Comparison of ENCODE assay signal across 1 cellular context in genomic region chr22:38318792-38319773, GRCh38.
TF ChIP-seq lines count a peak whose summit lies in the region.

No MANE protein-coding gene starts in this region.

TF ChIP-seq in SK-N-SH treated with all-trans-retinoic acid at 6 μM for 48 hours, 23 proteins besides CTCF, POLR2A, EP300 and RAD21 (continued from another document):
- TF ChIP-seq, protein P1, sequence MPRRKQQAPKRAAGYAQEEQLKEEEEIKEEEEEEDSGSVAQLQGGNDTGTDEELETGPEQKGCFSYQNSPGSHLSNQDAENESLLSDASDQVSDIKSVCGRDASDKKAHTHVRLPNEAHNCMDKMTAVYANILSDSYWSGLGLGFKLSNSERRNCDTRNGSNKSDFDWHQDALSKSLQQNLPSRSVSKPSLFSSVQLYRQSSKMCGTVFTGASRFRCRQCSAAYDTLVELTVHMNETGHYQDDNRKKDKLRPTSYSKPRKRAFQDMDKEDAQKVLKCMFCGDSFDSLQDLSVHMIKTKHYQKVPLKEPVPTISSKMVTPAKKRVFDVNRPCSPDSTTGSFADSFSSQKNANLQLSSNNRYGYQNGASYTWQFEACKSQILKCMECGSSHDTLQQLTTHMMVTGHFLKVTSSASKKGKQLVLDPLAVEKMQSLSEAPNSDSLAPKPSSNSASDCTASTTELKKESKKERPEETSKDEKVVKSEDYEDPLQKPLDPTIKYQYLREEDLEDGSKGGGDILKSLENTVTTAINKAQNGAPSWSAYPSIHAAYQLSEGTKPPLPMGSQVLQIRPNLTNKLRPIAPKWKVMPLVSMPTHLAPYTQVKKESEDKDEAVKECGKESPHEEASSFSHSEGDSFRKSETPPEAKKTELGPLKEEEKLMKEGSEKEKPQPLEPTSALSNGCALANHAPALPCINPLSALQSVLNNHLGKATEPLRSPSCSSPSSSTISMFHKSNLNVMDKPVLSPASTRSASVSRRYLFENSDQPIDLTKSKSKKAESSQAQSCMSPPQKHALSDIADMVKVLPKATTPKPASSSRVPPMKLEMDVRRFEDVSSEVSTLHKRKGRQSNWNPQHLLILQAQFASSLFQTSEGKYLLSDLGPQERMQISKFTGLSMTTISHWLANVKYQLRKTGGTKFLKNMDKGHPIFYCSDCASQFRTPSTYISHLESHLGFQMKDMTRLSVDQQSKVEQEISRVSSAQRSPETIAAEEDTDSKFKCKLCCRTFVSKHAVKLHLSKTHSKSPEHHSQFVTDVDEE (CRISPR knock-in tag; IDR thresholded peaks at IDR 0.05): no peak
